In genomic region chr13:58461217-58461616, GRCh38 we compare ENCODE assay signal across 19 cellular contexts.
DNase-seq lines count a peak whose midpoint lies in the region; ATAC-seq and TF ChIP-seq lines count a peak whose summit lies in the region.
"Had no signal": no experiment of that assay in that cellular context is flagged by ENCODE, and none has a peak within 500 bp of the region (broad histone marks: within the 10 kb centered on the region; RNA-seq: fewer than 3 reads in every experiment).

No MANE protein-coding gene starts in this region.

- peak; percentile 53 for DNase-seq in BE2C
- no peak for DNase-seq in glomerular visceral epithelial cell (ENCODE audit: extremely low spot score)
- DNase-seq: 8988T; CD4-positive, CD25-positive, alpha-beta regulatory T cell; CD8-positive, alpha-beta memory T cell; DMS 273 treated with DMSO at 0.1 percent for 48 hours; DMS79; EL; GDM1; GOT3; HFFc6 had no signal

- TF ChIP-seq CTCF in BE2C (IDR thresholded peaks at IDR 0.05; ENCODE audit: low read depth, low read length), result no peak
- no peak for TF ChIP-seq CTCF in nephron (IDR thresholded peaks at IDR 0.05; ENCODE audit: unreplicated experiment in 3 of 3)

- peak overlapping the region in 2 of 3 experiments; percentile 44 to 45 for H3K27ac Mint-ChIP-seq in nephron
- H3K27ac Mint-ChIP-seq: CD4-positive, CD25-positive, alpha-beta regulatory T cell; CD8-positive, alpha-beta memory T cell; HFFc6 had no signal

- no peaks in the 10 kb centered on the region for H3K36me3 ChIP-seq in BE2C
- H3K36me3 ChIP-seq: BLaER1, HAP-1 had no signal

- H3K4me1 Mint-ChIP-seq in nephron, result no peaks in the 10 kb centered on the region
- H3K4me1 Mint-ChIP-seq: CD4-positive, CD25-positive, alpha-beta regulatory T cell; CD8-positive, alpha-beta memory T cell had no signal

- ATAC-seq in SK-N-SH treated with all-trans-retinoic acid at 6 μM for 48 hours (no peak), HG03342 (IDR thresholded peaks at IDR 0.05; ENCODE audit: unreplicated experiment) (no peak), GM18870 (IDR thresholded peaks at IDR 0.05; ENCODE audit: unreplicated experiment) (no peak)
- ATAC-seq: A549, GM12878 had no signal

- H3K36me3 Mint-ChIP-seq in nephron (ENCODE audit: low read depth), result no peaks in the 10 kb centered on the region
- H3K36me3 Mint-ChIP-seq: CD4-positive, CD25-positive, alpha-beta regulatory T cell; CD8-positive, alpha-beta memory T cell had no signal

- H3K9me3 Mint-ChIP-seq in nephron, result peaks cover 3% of the 10 kb centered on the region

- H3K4me3 Mint-ChIP-seq in nephron, result no peak overlapping the region
- H3K4me3 Mint-ChIP-seq: CD4-positive, CD25-positive, alpha-beta regulatory T cell; CD8-positive, alpha-beta memory T cell; HFFc6 had no signal

- no peak overlapping the region for H3K4me3 ChIP-seq in BE2C (ENCODE audit: low read depth, low read length)
- H3K4me3 ChIP-seq: A549, BLaER1, GM12878, HAP-1 had no signal

- H3K27me3 Mint-ChIP-seq in nephron (ENCODE audit: low read depth), result no peaks in the 10 kb centered on the region
- H3K27me3 Mint-ChIP-seq: CD4-positive, CD25-positive, alpha-beta regulatory T cell; CD8-positive, alpha-beta memory T cell had no signal

- H3K9me3 ChIP-seq in BE2C, result no peaks in the 10 kb centered on the region
- H3K9me3 ChIP-seq: A549, BLaER1, HAP-1 had no signal

- H3K4me1 ChIP-seq in BE2C, result peaks cover 4% of the 10 kb centered on the region
- H3K4me1 ChIP-seq: A549, BLaER1, HAP-1 had no signal

- no peaks in the 10 kb centered on the region for H3K27me3 ChIP-seq in BE2C
- H3K27me3 ChIP-seq: BLaER1 had no signal

TF ChIP-seq in SK-N-SH treated with all-trans-retinoic acid at 6 μM for 48 hours, 23 proteins besides CTCF, POLR2A, EP300 and RAD21:
- peak; percentile 54; the same call in 1 of the 2 replicates for TF ChIP-seq TSHZ2 (CRISPR knock-in tag; IDR thresholded peaks at IDR 0.05)
- TF ChIP-seq TCF4 (CRISPR knock-in tag; IDR thresholded peaks at IDR 0.05; ENCODE audit: borderline replicate concordance), result peak; percentile 89
- TF ChIP-seq ZNF565 (CRISPR knock-in tag; conservative IDR thresholded peaks at IDR 0.05; ENCODE audit: low read depth), result no peak
